Comparison of ENCODE assay signal across 8 cellular contexts in the genomic region with DNA sequence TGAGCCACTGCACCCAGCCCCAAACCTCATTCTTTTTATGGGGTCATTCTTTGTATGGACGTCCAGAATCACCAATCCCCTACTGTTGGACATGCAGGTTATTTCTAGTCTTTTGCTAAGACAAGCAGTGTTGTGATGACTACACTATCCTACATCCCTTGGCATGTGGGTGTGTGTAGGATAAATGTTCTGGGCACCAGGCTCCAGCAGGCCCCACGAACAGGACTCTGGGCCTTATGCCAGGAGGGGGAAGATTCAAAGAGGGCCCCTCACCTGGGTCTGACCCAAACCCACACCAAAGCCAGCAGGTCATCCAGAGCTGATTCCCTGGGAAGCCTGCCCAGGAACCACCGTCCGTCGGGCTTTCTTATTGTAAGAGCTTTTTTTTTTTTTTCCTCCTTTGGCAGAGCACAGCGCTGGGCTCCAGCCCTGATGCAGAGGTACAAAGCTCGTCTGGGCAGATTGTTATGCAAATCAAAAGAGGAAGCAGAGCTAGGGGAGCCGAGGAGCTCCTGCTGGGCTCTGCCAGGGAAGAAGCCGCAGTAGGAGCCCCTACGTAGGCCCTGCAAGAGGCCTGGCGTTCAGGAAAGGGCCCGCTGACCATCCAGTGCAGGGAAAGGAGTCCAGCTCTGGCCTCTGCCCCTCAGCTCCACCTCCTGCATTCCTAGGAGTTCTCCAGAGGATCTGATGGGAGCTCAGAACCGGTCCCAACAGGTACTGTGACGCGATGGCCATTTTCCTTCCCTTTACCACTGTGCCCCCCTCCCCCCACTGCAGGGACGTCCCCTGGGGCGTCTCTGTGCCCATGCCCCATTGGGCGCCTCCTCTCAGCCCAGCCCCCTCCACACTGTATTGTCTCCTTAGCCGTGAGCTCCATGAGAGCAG. TPM values are rescaled to one million over a fixed set of nuclear protein-coding genes. Genes with fewer than 3 reads are reported as not detected.
DNase-seq lines count a peak whose midpoint lies in the region; ATAC-seq and TF ChIP-seq lines count a peak whose summit lies in the region.

No MANE protein-coding gene starts in this region.

- no peak overlapping the region for H3K9ac ChIP-seq in PC-3 (ENCODE audit: low read length)

- H3K36me3 ChIP-seq in PC-3 (ENCODE audit: low read depth, low read length) = no peaks in the 10 kb centered on the region

- H3K4me1 Mint-ChIP-seq in activated CD4-positive, alpha-beta T cell treated with anti-CD3 and anti-CD28 coated beads for 36 hours = peaks cover 63% of the 10 kb centered on the region
- H3K4me1 Mint-ChIP-seq in brain = peaks cover 21% of the 10 kb centered on the region
- peaks cover 6% of the 10 kb centered on the region for H3K4me1 Mint-ChIP-seq in chondrocyte (ENCODE audit: low read depth)

- DNase-seq in activated CD4-positive, alpha-beta T cell treated with anti-CD3 and anti-CD28 coated beads for 36 hours = peak; percentile 75
- no peak for DNase-seq in activated CD4-positive, alpha-beta T cell treated with anti-CD3 and anti-CD28 coated beads, Interleukin-2, amount 50 U/mL, for 1 hour
- peak; percentile 99 for DNase-seq in NCI-H526 (lab: John Stamatoyannopoulos, UW)
- peak; percentile 8 for DNase-seq in middle frontal gyrus (ENCODE audit: extremely low spot score, low spot score)
- DNase-seq in PC-3 = no peak
- DNase-seq in chondrocyte (ENCODE audit: low spot score) = no peak

- peak overlapping the region; percentile 80 for H3K4me3 Mint-ChIP-seq in activated CD4-positive, alpha-beta T cell treated with anti-CD3 and anti-CD28 coated beads for 36 hours
- no peak overlapping the region for H3K4me3 Mint-ChIP-seq in brain
- H3K4me3 Mint-ChIP-seq in chondrocyte (ENCODE audit: unreplicated experiment) = no peak overlapping the region

- no peak for TF ChIP-seq CTCF in brain (conservative IDR thresholded peaks at IDR 0.05)
- TF ChIP-seq CTCF in PC-3 (conservative IDR thresholded peaks at IDR 0.05; ENCODE audit: low read depth, low read length) = no peak
- TF ChIP-seq CTCF in chondrocyte (IDR thresholded peaks at IDR 0.05) = no peak

- no peaks in the 10 kb centered on the region for H3K9me3 ChIP-seq in PC-3 (ENCODE audit: low read length)

- H4K20me1 ChIP-seq in PC-3 (ENCODE audit: low read length) = no peaks in the 10 kb centered on the region

- no peaks in the 10 kb centered on the region for H3K27me3 Mint-ChIP-seq in activated CD4-positive, alpha-beta T cell treated with anti-CD3 and anti-CD28 coated beads for 36 hours
- peaks cover 10% of the 10 kb centered on the region for H3K27me3 Mint-ChIP-seq in brain
- H3K27me3 Mint-ChIP-seq in chondrocyte (ENCODE audit: low read depth) = peaks cover 2% of the 10 kb centered on the region

- no peak overlapping the region for H3K4me3 ChIP-seq in PC-3 (ENCODE audit: low read length)

- BruUV-seq in PC-3 (replicated peaks; lab: Mats Ljungman, UMichigan) = no TSS peak

- POLR2A ChIA-PET in activated CD4-positive, alpha-beta T cell treated with anti-CD3 and anti-CD28 coated beads for 36 hours (lab: Charles Lee) = interaction anchor here (1.1 to 3.6 kb wide), 5 partner anchors 10 to 34 kb away, joined by 5 to 40 read pairs (median 8); no protein-coding TSS in a partner anchor
- POLR2A ChIA-PET in PC-3 (lab: Charles Lee; ENCODE audit: unreplicated experiment) = no interaction called here

- no peaks in the 10 kb centered on the region for H3K9me2 ChIP-seq in PC-3 (replicated peaks; ENCODE audit: low read length)

- no peak overlapping the region for H2AFZ ChIP-seq in PC-3 (ENCODE audit: low read length)

- H3F3A ChIP-seq in PC-3 (ENCODE audit: low read length, unreplicated experiment) = no peaks in the 10 kb centered on the region

- H3K27me3 ChIP-seq in PC-3 (ENCODE audit: low read length) = no peaks in the 10 kb centered on the region

- H3K9me3 Mint-ChIP-seq in activated CD4-positive, alpha-beta T cell treated with anti-CD3 and anti-CD28 coated beads for 36 hours (ENCODE audit: low read depth) = no peaks in the 10 kb centered on the region
- H3K9me3 Mint-ChIP-seq in brain (no peaks in the 10 kb centered on the region), chondrocyte (ENCODE audit: low read depth) (no peaks in the 10 kb centered on the region)

- H3K27ac Mint-ChIP-seq in activated CD4-positive, alpha-beta T cell treated with anti-CD3 and anti-CD28 coated beads for 36 hours = peak overlapping the region; percentile 92
- H3K27ac Mint-ChIP-seq in brain (peak overlapping the region; percentile 31 to 96 (median 65)), chondrocyte (ENCODE audit: unreplicated experiment) (no peak overlapping the region)

- CTCF ChIA-PET in activated CD4-positive, alpha-beta T cell treated with anti-CD3 and anti-CD28 coated beads for 36 hours (lab: Charles Lee) = interaction anchor here (0.6 to 3.5 kb wide), 7 partner anchors 12 to 1790 kb away, joined by 3 to 29 read pairs (median 3); a partner anchor contains a TSS
- CTCF ChIA-PET in PC-3 (lab: Charles Lee) = no interaction called here

- no peak overlapping the region for H3K27ac ChIP-seq in PC-3 (ENCODE audit: low read length)

- intact Hi-C loops in activated CD4-positive, alpha-beta T cell treated with anti-CD3 and anti-CD28 coated beads for 36 hours (cut with DNase I, micrococcal nuclease) = loop anchor here (2.0 to 10.0 kb wide), 3 partner anchors 29 to 1015 kb away; a partner anchor contains a TSS
- intact Hi-C loops in PC-3 (cut with micrococcal nuclease) = no loop called here

- no peaks in the 10 kb centered on the region for H3K79me2 ChIP-seq in PC-3 (ENCODE audit: low read length)

- no peaks in the 10 kb centered on the region for H3K4me1 ChIP-seq in PC-3 (ENCODE audit: insufficient read depth, low read length)

- ATAC-seq in activated CD4-positive, alpha-beta T cell treated with anti-CD3 and anti-CD28 coated beads for 36 hours = peak; percentile 34
- ATAC-seq in HG02642 (IDR thresholded peaks at IDR 0.05; ENCODE audit: poor library complexity, unreplicated experiment) (peak; percentile 85), PC-3 (no peak)

- H3K36me3 Mint-ChIP-seq in activated CD4-positive, alpha-beta T cell treated with anti-CD3 and anti-CD28 coated beads for 36 hours (ENCODE audit: low read depth) = peaks cover 15% of the 10 kb centered on the region
- H3K36me3 Mint-ChIP-seq in brain (no peaks in the 10 kb centered on the region), chondrocyte (ENCODE audit: low read depth) (no peaks in the 10 kb centered on the region)

- H3K4me2 ChIP-seq in PC-3 (ENCODE audit: low read length) = no peak overlapping the region

RNA-seq across cellular contexts. Expression of a gene that starts 29.0 kb away (rescaled TPM):
- total RNA-seq in activated CD4-positive, alpha-beta T cell treated with anti-CD3 and anti-CD28 coated beads for 36 hours = 100 to 1,000 TPM; 406 to 422 TPM
- polyA plus RNA-seq in brain (ENCODE audit: insufficient read depth, low read depth, low replicate concordance) = 22.9 TPM
- total RNA-seq in PC-3 (2014; rRNA removed) (39.1 and 44.2 TPM in 2 replicates), chondrocyte (66.2 to 118 TPM (median 71.1 TPM) in 3 replicates)

RNA-seq across cellular contexts. Expression of a gene that starts 44.9 kb away (rescaled TPM):
- total RNA-seq in activated CD4-positive, alpha-beta T cell treated with anti-CD3 and anti-CD28 coated beads for 36 hours = 10 to 100 TPM; 12.2 to 15.6 TPM
- 4.1 TPM for polyA plus RNA-seq in brain (ENCODE audit: insufficient read depth, low read depth, low replicate concordance)
- total RNA-seq in PC-3 (2014; rRNA removed) = 2.8 and 11.5 TPM in 2 replicates
- 2.4 to 2.7 TPM (median 2.4 TPM) in 3 replicates for total RNA-seq in chondrocyte

Comparison
In these comparisons a context has a peak if more than half of its experiments do, and no peak if none do; other contexts are left out.
1. DNase-seq: peak in activated CD4-positive, alpha-beta T cell treated with anti-CD3 and anti-CD28 coated beads for 36 hours (single experiment), NCI-H526 (2 of 2) and middle frontal gyrus (single experiment); none in activated CD4-positive, alpha-beta T cell treated with anti-CD3 and anti-CD28 coated beads, Interleukin-2, amount 50 U/mL, for 1 hour (single experiment), PC-3 (single experiment) and chondrocyte (single experiment).